Comparison of ENCODE assay signal across 10 cellular contexts in the genomic region with DNA sequence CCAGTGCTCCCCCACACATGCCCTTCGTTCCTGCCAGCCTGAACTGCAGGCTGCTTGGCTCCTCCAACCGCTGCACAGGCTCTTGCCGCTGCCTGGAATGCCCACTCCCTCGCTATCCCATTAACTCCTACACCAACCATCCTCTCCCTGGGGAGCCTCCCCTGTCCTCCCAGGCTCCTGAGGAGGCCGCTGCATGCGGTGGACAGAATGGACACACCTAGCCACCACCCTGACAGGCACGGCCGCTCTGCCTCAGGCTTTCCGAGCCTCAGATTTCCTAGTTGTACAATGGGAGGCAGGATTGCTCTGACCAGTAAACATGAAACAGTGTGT. TPM values are rescaled to one million over a fixed set of nuclear protein-coding genes. Genes with fewer than 3 reads are reported as not detected.
DNase-seq lines count a peak whose midpoint lies in the region; ATAC-seq, FAIRE-seq and TF ChIP-seq lines count a peak whose summit lies in the region.
"Had no signal": no experiment of that assay in that cellular context is flagged by ENCODE, and none has a peak within 500 bp of the region (broad histone marks: within the 10 kb centered on the region; RNA-seq: fewer than 3 reads in every experiment).

No MANE protein-coding gene starts in this region.

- no peak overlapping the region for H3T11ph ChIP-seq in H9 (ENCODE audit: low read length)

- H3K4me3 Mint-ChIP-seq in H9: peak overlapping the region; percentile 83 to 89

- H3K4ac ChIP-seq in H9 (ENCODE audit: low read depth, low read length): no peak overlapping the region

- H4K8ac ChIP-seq in H9 (replicated peaks; ENCODE audit: insufficient read length, low read depth, low read length): no peak overlapping the region

- intact Hi-C loops in gastrocnemius medialis (cut with DNase I; ENCODE audit: low total_unique reads): no loop called here

- no peak for FAIRE-seq in H54 (lab: Jason Lieb, UNC)

- H3K36me3 ChIP-seq in adipocyte (ENCODE audit: control insufficient read depth, insufficient read depth, low read length, severe bottlenecking) (peaks cover 4% of the 10 kb centered on the region), iPS-20b (ENCODE audit: insufficient read depth, low read depth, low read length) (peaks cover 49% of the 10 kb centered on the region), gastrocnemius medialis (no peaks in the 10 kb centered on the region)

- H3K4me1 Mint-ChIP-seq in H9: peaks cover 51 to 56% of the 10 kb centered on the region in 2 experiments

- peaks cover 14 to 41% (median 35%) of the 10 kb centered on the region in 3 experiments; a peak in 6 of 7 replicates for H3K36me3 Mint-ChIP-seq in H9 (ENCODE audit: insufficient read depth in 1 of 3, low read depth in 3 of 3)

- no peak overlapping the region for H4K5ac ChIP-seq in H9 (ENCODE audit: insufficient read length, low read depth, low read length)

- H2BK5ac ChIP-seq in H9 (ENCODE audit: insufficient read length, low read length): no peak overlapping the region

- H3K27me3 Mint-ChIP-seq in H9 (ENCODE audit: low read depth): no peaks in the 10 kb centered on the region

- peak overlapping the region; percentile 65 for H3K4me2 ChIP-seq in H9 (ENCODE audit: insufficient read depth, insufficient read length, low read length)

- no peak for TF ChIP-seq POLR2A in H54 (IDR thresholded peaks at IDR 0.05; ENCODE audit: low read depth, low read length)
- TF ChIP-seq POLR2A in gastrocnemius medialis (IDR thresholded peaks at IDR 0.05): no peak

- no peak overlapping the region for H2BK15ac ChIP-seq in H9 (ENCODE audit: low read depth, low read length)

- H3K56ac ChIP-seq in H9 (ENCODE audit: insufficient read length, low read depth, low read length): no peak overlapping the region

- H3K79me2 ChIP-seq in H9 (ENCODE audit: insufficient read depth, low read length): peaks cover 35% of the 10 kb centered on the region; the same call in 1 of the 2 replicates

- no peaks in the 10 kb centered on the region for H3K9me3 ChIP-seq in H9 (ENCODE audit: control insufficient read depth, low read depth, low read length)
- no peaks in the 10 kb centered on the region for H3K9me3 ChIP-seq in adipocyte (ENCODE audit: control insufficient read depth, low read length)
- H3K9me3 ChIP-seq in iPS-20b (ENCODE audit: insufficient read depth, low read depth, low read length): no peaks in the 10 kb centered on the region
- H3K9me3 ChIP-seq in gastrocnemius medialis: no peaks in the 10 kb centered on the region

- DNase-seq in H9: no peak
- peak; percentile 16 for DNase-seq in adipocyte (ENCODE audit: low read depth)
- DNase-seq in retinal pigment epithelial cell (ENCODE audit: low read depth): no peak
- no peak for DNase-seq in H54 (ENCODE audit: insufficient read length, low spot score)
- no peak for DNase-seq in gastrocnemius medialis
- no peak for DNase-seq in activated gamma-delta T cell treated with Interleukin-2 at 50 U/mL for 16 hours
- DNase-seq: activated CD8-positive, alpha-beta memory T cell treated with anti-CD3 and anti-CD28 coated beads for 24 hours; NCI-H1048 had no signal

- in situ Hi-C loops in gastrocnemius medialis (cut with MboI; ENCODE audit: low sequenced_read_pairs in 4 of 4): no loop called here

- H2AFZ ChIP-seq in H9 (ENCODE audit: low read length): no peak overlapping the region

- peaks cover 13% of the 10 kb centered on the region for H3K23me2 ChIP-seq in H9 (ENCODE audit: insufficient read length, low read depth, low read length, poor library complexity, severe bottlenecking)

- no peak for ATAC-seq in HG02840 (IDR thresholded peaks at IDR 0.05; ENCODE audit: low FRiP score, unreplicated experiment)
- ATAC-seq in gastrocnemius medialis: no peak

- H2AK5ac ChIP-seq in H9 (ENCODE audit: insufficient read length, low read length): no peak overlapping the region

- 0 out of 2 replicates have a peak overlapping the region, but pooled peaks have one; percentile 9 for H3K14ac ChIP-seq in H9 (ENCODE audit: insufficient read depth, low read length)

- H4K20me1 ChIP-seq in H9 (ENCODE audit: control insufficient read depth, insufficient read depth, insufficient read length): no peaks in the 10 kb centered on the region

- no peak for TF ChIP-seq CTCF in H9 (conservative IDR thresholded peaks at IDR 0.05)
- TF ChIP-seq CTCF in retinal pigment epithelial cell (conservative IDR thresholded peaks at IDR 0.05; ENCODE audit: low read depth, low read length): no peak
- no peak for TF ChIP-seq CTCF in gastrocnemius medialis (IDR thresholded peaks at IDR 0.05 in 4 of 5, conservative IDR thresholded peaks at IDR 0.05 in 1 of 5)

- no CpG with 5 or more reads among the region's 9 CpGs for WGBS in H9 (ENCODE audit: extremely low coverage, insufficient read length, low lambda C conversion rate)

- H3K27ac Mint-ChIP-seq in H9: peak overlapping the region; percentile 50 to 97 (median 93); a peak in 5 of 7 replicates

- H3K27ac ChIP-seq in H9 (ENCODE audit: insufficient read length, low read depth, low read length) (no peak overlapping the region), iPS-20b (ENCODE audit: low read length) (no peak overlapping the region), gastrocnemius medialis (peak overlapping the region in 1 of 4 donors; percentile 34)

- H4K91ac ChIP-seq in H9 (ENCODE audit: insufficient read length, low read depth, low read length): no peak overlapping the region

- H3K4me3 ChIP-seq in adipocyte (ENCODE audit: low read length) (peak overlapping the region; percentile 82), iPS-20b (ENCODE audit: low read length) (peak overlapping the region; percentile 84), retinal pigment epithelial cell (ENCODE audit: low read length) (peak overlapping the region; percentile 69), gastrocnemius medialis (no peak overlapping the region)

- H3K18ac ChIP-seq in H9 (ENCODE audit: insufficient read length, low read depth, low read length): no peak overlapping the region

- no peaks in the 10 kb centered on the region for H3K79me1 ChIP-seq in H9 (ENCODE audit: insufficient read depth, low read depth, low read length, poor library complexity, severe bottlenecking)

- H3K27me3 ChIP-seq in H9 (ENCODE audit: insufficient read depth, low read length) (no peaks in the 10 kb centered on the region), adipocyte (replicated peaks; ENCODE audit: control insufficient read depth, insufficient read depth, low read length) (no peaks in the 10 kb centered on the region), iPS-20b (ENCODE audit: insufficient read depth, low read length) (no peaks in the 10 kb centered on the region), gastrocnemius medialis (peaks cover 0 to 10% (median 0%) of the 10 kb centered on the region in 3 donors)

- H3K4me1 ChIP-seq in H9 (ENCODE audit: insufficient read depth, low read length) (peaks cover 13% of the 10 kb centered on the region; the same call in 1 of the 2 replicates), adipocyte (ENCODE audit: control insufficient read depth, insufficient read depth, low read length) (peaks cover 42% of the 10 kb centered on the region), iPS-20b (ENCODE audit: insufficient read depth, low read length) (peaks cover 19% of the 10 kb centered on the region; the same call in 1 of the 2 replicates), gastrocnemius medialis (peaks cover 5 to 9% of the 10 kb centered on the region in 2 donors)

- no peak overlapping the region for H2BK12ac ChIP-seq in H9 (ENCODE audit: insufficient read length, low read depth, low read length)

- H3K9me3 Mint-ChIP-seq in H9: no peaks in the 10 kb centered on the region

- H2BK20ac ChIP-seq in H9 (ENCODE audit: low read depth, low read length, poor library complexity, severe bottlenecking): no peak overlapping the region

- no peak overlapping the region for H3K23ac ChIP-seq in H9 (ENCODE audit: insufficient read length, low read depth, low read length)

- no peak overlapping the region for H3K9ac ChIP-seq in H9 (ENCODE audit: extremely low read depth, insufficient read length, low read length)
- H3K9ac ChIP-seq in adipocyte (ENCODE audit: low read length): peak overlapping the region; percentile 80
- peak overlapping the region; percentile 84 for H3K9ac ChIP-seq in iPS-20b (ENCODE audit: low read depth, low read length)

- no peak overlapping the region for H2BK120ac ChIP-seq in H9 (ENCODE audit: low read depth, low read length, poor library complexity, severe bottlenecking)

RNA-seq across cellular contexts. Expression of gene PLXNB1, which starts 2.3 kb away (rescaled TPM):
- total RNA-seq in H9 (2021): 175 and 184 TPM in 2 replicates
- 1 to 10 TPM; 2.8 to 7.2 (median 3.5) TPM for total RNA-seq in gastrocnemius medialis

RNA-seq across cellular contexts. Expression of gene CCDC51, which starts 12.3 kb away (rescaled TPM):
- total RNA-seq in H9 (2021) (20.0 and 22.0 TPM in 2 replicates), gastrocnemius medialis (10 to 100 TPM in 2 of 4 donors, 1 to 10 TPM in 2; 4.9 to 12.2 (median 9.9) TPM)

RNA-seq across cellular contexts. Expression of gene TMA7, which starts 12.5 kb away (rescaled TPM):
- total RNA-seq in H9 (2021) (305 and 309 TPM in 2 replicates), gastrocnemius medialis (100 to 1,000 TPM; 202 to 353 (median 294) TPM)

RNA-seq across cellular contexts. Expression of gene ATRIP, which starts 18.9 kb away (rescaled TPM):
- 16.3 and 17.5 TPM in 2 replicates for total RNA-seq in H9 (2021)
- total RNA-seq in gastrocnemius medialis: 1 to 10 TPM; 4.8 to 7.2 (median 7.0) TPM

RNA-seq across cellular contexts. Expression of gene FBXW12, which starts 55.6 kb away (rescaled TPM):
- total RNA-seq in H9 (2021): 0.59 and 0.74 TPM in 2 replicates
- not detected for total RNA-seq in gastrocnemius medialis

Comparison
In these comparisons a context has a peak if more than half of its experiments do, and no peak if none do; other contexts are left out.
1. H3K4me3 ChIP-seq: peak in adipocyte (single experiment), iPS-20b (single experiment) and retinal pigment epithelial cell (single experiment); none in gastrocnemius medialis (0 of 4).
2. RNA of gene PLXNB1, which starts 2.3 kb away (total RNA-seq): 175 to 184 TPM in H9; 2.8 to 7.2 TPM in gastrocnemius medialis; every median in the first group is over 10 times any median in the second.